In the genomic region with DNA sequence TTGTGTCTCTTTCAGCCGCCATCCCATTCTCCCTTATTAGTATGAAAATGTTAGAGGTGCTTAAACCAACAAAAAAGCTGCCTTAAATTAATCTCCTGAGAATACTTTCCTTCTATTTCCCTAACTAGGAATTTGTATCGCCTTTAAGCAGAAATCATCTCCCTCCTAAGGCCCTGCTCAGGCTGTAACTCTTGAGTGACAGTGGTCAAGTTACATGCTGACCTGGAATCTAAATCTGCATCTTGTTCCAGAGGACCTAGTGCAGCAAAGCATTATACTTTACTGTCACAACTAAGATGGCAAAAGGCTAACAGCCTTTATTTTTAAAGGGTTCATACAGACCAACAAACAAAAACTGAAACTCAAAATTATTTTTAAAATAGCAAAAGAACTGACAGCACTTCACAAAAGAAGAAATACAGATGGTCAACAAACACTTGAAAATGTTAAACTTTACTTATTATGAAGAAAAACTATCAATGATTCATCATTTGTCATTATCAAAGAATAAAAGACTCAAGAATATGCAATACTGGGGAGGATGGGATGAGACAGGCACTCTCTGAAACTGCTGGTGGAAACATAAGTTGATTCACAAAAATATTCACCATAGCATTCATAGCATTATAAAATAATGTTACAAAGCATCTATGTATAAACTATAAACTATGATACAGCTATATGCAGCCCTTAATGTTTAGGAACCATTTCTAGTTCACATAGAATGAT, we compare ENCODE assay signal across 10 cellular contexts. TPM values are rescaled to one million over a fixed set of nuclear protein-coding genes. Genes with fewer than 3 reads are reported as not detected.
DNase-seq lines count a peak whose midpoint lies in the region; ATAC-seq, FAIRE-seq and TF ChIP-seq lines count a peak whose summit lies in the region.
"Had no signal": no experiment of that assay in that cellular context is flagged by ENCODE, and none has a peak within 500 bp of the region (broad histone marks: within the 10 kb centered on the region; RNA-seq: fewer than 3 reads in every experiment).

No MANE protein-coding gene starts in this region.

- no peaks in the 10 kb centered on the region for H3K27me3 ChIP-seq in KMS-11 (ENCODE audit: insufficient read depth, low read depth)
- H3K27me3 ChIP-seq in endothelial cell of umbilical vein (ENCODE audit: control insufficient read depth in 2 of 2, insufficient read depth in 2 of 2, low read length in 2 of 2): no peaks in the 10 kb centered on the region
- H3K27me3 ChIP-seq in skeletal muscle satellite cell (ENCODE audit: control insufficient read depth, insufficient read depth, low read length): no peaks in the 10 kb centered on the region

- no peaks in the 10 kb centered on the region for H3K27me3 Mint-ChIP-seq in T-helper 2 cell treated with Interferon-gamma antibody and Interleukin-4, amounts not matched to agents 5 μg/mL and 100 μg/mL, for 36 hours (ENCODE audit: low read depth)

- intact Hi-C loops in endothelial cell of umbilical vein (cut with micrococcal nuclease): loop anchor here (1.0 to 10.0 kb wide), 5 partner anchors 8 to 465 kb away; a partner anchor contains a TSS

- ATAC-seq in HG03025 (IDR thresholded peaks at IDR 0.05; ENCODE audit: low FRiP score, unreplicated experiment): no peak

- peak overlapping the region; percentile 59; the same call in 1 of the 2 replicates for H3K9ac ChIP-seq in KMS-11
- H3K9ac ChIP-seq in endothelial cell of umbilical vein (replicated peaks; ENCODE audit: extremely low read depth, insufficient read depth, low read length): no peak overlapping the region
- no peak overlapping the region for H3K9ac ChIP-seq in skeletal muscle satellite cell (ENCODE audit: low read depth, low read length)

- H2AFZ ChIP-seq in KMS-11 (ENCODE audit: low read depth): peak overlapping the region; percentile 20
- no peak overlapping the region for H2AFZ ChIP-seq in endothelial cell of umbilical vein (ENCODE audit: low read depth, low read length)

- DNase-seq in T-helper 2 cell treated with Interferon-gamma antibody and Interleukin-4, amounts not matched to agents 5 μg/mL and 100 μg/mL, for 36 hours (ENCODE audit: low spot score): no peak
- DNase-seq in T-helper 2 cell (no peak), endothelial cell of umbilical vein (ENCODE audit: low read depth, low spot score) (no peak), NCI-H2107 treated with DMSO at 0.1 percent for 48 hours (lab: John Stamatoyannopoulos, UW; ENCODE audit: unreplicated experiment) (no peak)
- DNase-seq in effector CD8-positive, alpha-beta T cell (lab: John Stamatoyannopoulos, UW): no peak
- DNase-seq: NCI-H2107 had no signal

- peaks cover 56% of the 10 kb centered on the region for H3K9me3 Mint-ChIP-seq in T-helper 2 cell treated with Interferon-gamma antibody and Interleukin-4, amounts not matched to agents 5 μg/mL and 100 μg/mL, for 36 hours

- TF ChIP-seq POLR2A in endothelial cell of umbilical vein (IDR thresholded peaks at IDR 0.05; ENCODE audit: low read depth, low read length): no peak

- FAIRE-seq in endothelial cell of umbilical vein (lab: Jason Lieb, UNC): no peak
- FAIRE-seq: TTC549 had no signal

- TSS peak; percentile 13 for BruUV-seq in endothelial cell of umbilical vein (replicated peaks; lab: Mats Ljungman, UMichigan)

- H3K4me3 Mint-ChIP-seq in T-helper 2 cell treated with Interferon-gamma antibody and Interleukin-4, amounts not matched to agents 5 μg/mL and 100 μg/mL, for 36 hours: peak overlapping the region; percentile 37

- H3K9me1 ChIP-seq in endothelial cell of umbilical vein (replicated peaks; ENCODE audit: control insufficient read depth, extremely low read depth, insufficient read depth, low read length): no peaks in the 10 kb centered on the region

- H3K36me3 Mint-ChIP-seq in T-helper 2 cell treated with Interferon-gamma antibody and Interleukin-4, amounts not matched to agents 5 μg/mL and 100 μg/mL, for 36 hours (ENCODE audit: low read depth): peaks cover 87% of the 10 kb centered on the region

- no peaks in the 10 kb centered on the region for H4K20me1 ChIP-seq in KMS-11 (ENCODE audit: insufficient read depth)
- H4K20me1 ChIP-seq in endothelial cell of umbilical vein (replicated peaks; ENCODE audit: control insufficient read depth, extremely low read depth, insufficient read depth, low read length): no peaks in the 10 kb centered on the region

- no peak for TF ChIP-seq CTCF in KMS-11 (conservative IDR thresholded peaks at IDR 0.05; ENCODE audit: low read depth, low read length)
- no peak for TF ChIP-seq CTCF in endothelial cell of umbilical vein (IDR thresholded peaks at IDR 0.05; ENCODE audit: extremely low read depth in 1 of 2, insufficient read depth in 1 of 2, low read depth in 1 of 2, low read length in 2 of 2)

- H3K27ac Mint-ChIP-seq in T-helper 2 cell treated with Interferon-gamma antibody and Interleukin-4, amounts not matched to agents 5 μg/mL and 100 μg/mL, for 36 hours: peak overlapping the region; percentile 32

- H3K4me3 ChIP-seq in KMS-11 (IDR thresholded peaks at IDR 0.05; ENCODE audit: insufficient read depth, low read depth, low read length) (no peak overlapping the region), endothelial cell of umbilical vein (replicated peaks in 1 of 3; ENCODE audit: insufficient read depth in 1 of 3, low read depth in 1 of 3, low read length in 3 of 3) (peak overlapping the region in 1 of 3 experiments; percentile 23), skeletal muscle satellite cell (ENCODE audit: low read length) (no peak overlapping the region)

- dilution Hi-C loops in endothelial cell of umbilical vein (cut with MboI; ENCODE audit: extremely low pct_ligation_motif_present, low sequenced_read_pairs): no loop called here

- H3K36me3 ChIP-seq in KMS-11 (ENCODE audit: insufficient read depth): no peaks in the 10 kb centered on the region; the same call in 1 of the 2 replicates
- H3K36me3 ChIP-seq in endothelial cell of umbilical vein (ENCODE audit: control insufficient read depth in 2 of 2, extremely low read depth in 1 of 2, insufficient read depth in 2 of 2, low read length in 2 of 2): no peaks in the 10 kb centered on the region
- H3K36me3 ChIP-seq in skeletal muscle satellite cell (ENCODE audit: insufficient read depth, low read length): peaks cover 7% of the 10 kb centered on the region

- H3K9me3 ChIP-seq in endothelial cell of umbilical vein (replicated peaks; ENCODE audit: control insufficient read depth, insufficient read depth, low read length): no peaks in the 10 kb centered on the region
- H3K9me3 ChIP-seq in skeletal muscle satellite cell (replicated peaks; ENCODE audit: low read length): peaks cover 6% of the 10 kb centered on the region

- CTCF ChIA-PET in endothelial cell of umbilical vein (lab: Charles Lee): interaction anchor here (1.0 to 2.8 kb wide), 6 partner anchors 10 to 172 kb away, joined by 3 to 22 read pairs (median 14); a partner anchor contains a TSS

- peak overlapping the region; percentile 64 for H3K4me2 ChIP-seq in KMS-11
- peak overlapping the region; percentile 75 for H3K4me2 ChIP-seq in endothelial cell of umbilical vein (ENCODE audit: insufficient read depth, low read length)
- H3K4me2 ChIP-seq in skeletal muscle satellite cell (ENCODE audit: low read length): peak overlapping the region; percentile 25

- H3K79me2 ChIP-seq in KMS-11 (ENCODE audit: insufficient read depth, low read depth) (0 out of 2 replicates have a peak, but pooled peaks cover 16% of the 10 kb centered on the region), endothelial cell of umbilical vein (ENCODE audit: control insufficient read depth, insufficient read depth, low read length) (no peaks in the 10 kb centered on the region)

- POLR2A ChIA-PET in endothelial cell of umbilical vein (lab: Charles Lee): interaction anchor here (1.9 kb wide), 1 partner anchor 11 kb away, joined by 4 read pairs; a partner anchor contains a TSS

- H3K4me1 Mint-ChIP-seq in T-helper 2 cell treated with Interferon-gamma antibody and Interleukin-4, amounts not matched to agents 5 μg/mL and 100 μg/mL, for 36 hours (ENCODE audit: low read depth): peaks cover 27% of the 10 kb centered on the region

- H3K27ac ChIP-seq in KMS-11 (peak overlapping the region; percentile 88), endothelial cell of umbilical vein (ENCODE audit: insufficient read depth, low read depth, low read length) (peak overlapping the region; percentile 68)

- H3K4me1 ChIP-seq in KMS-11 (ENCODE audit: low read depth, poor library complexity, severe bottlenecking) (peaks cover 57% of the 10 kb centered on the region), endothelial cell of umbilical vein (ENCODE audit: control insufficient read depth, extremely low read depth, insufficient read depth, low read length) (peaks cover 33% of the 10 kb centered on the region), skeletal muscle satellite cell (ENCODE audit: control insufficient read depth, insufficient read depth, low read length) (peaks cover 21% of the 10 kb centered on the region)

RNA-seq across cellular contexts. Expression of a gene that starts 11.0 kb away (rescaled TPM):
- total RNA-seq in endothelial cell of umbilical vein: 26.8 and 30.8 TPM in 2 replicates
- 16.9 and 19.1 TPM in 2 replicates for polyA plus RNA-seq in endothelial cell of umbilical vein
- polyA plus RNA-seq in endothelial cell of umbilical vein (2011; cell fraction: cytosol; rRNA removed): 22.3 and 22.5 TPM in 2 replicates
- 18.3 and 20.0 TPM in 2 replicates for polyA plus RNA-seq in endothelial cell of umbilical vein (2011; cell fraction: nucleus; rRNA removed)
- polyA plus RNA-seq in endothelial cell of umbilical vein (2012): 17.0 and 19.4 TPM in 2 replicates
- polyA minus RNA-seq in endothelial cell of umbilical vein: 23.5 and 25.7 TPM in 2 replicates
- polyA minus RNA-seq in endothelial cell of umbilical vein (2011; cell fraction: cytosol; rRNA and poly(A)+ RNA removed): 22.8 TPM
- polyA minus RNA-seq in endothelial cell of umbilical vein (2011; cell fraction: nucleus; rRNA and poly(A)+ RNA removed): 16.6 and 21.7 TPM in 2 replicates
- total RNA-seq in skeletal muscle satellite cell (2012; rRNA removed): 32.8 and 35.7 TPM in 2 replicates

RNA-seq across cellular contexts. Expression of a gene that starts 11.7 kb away (rescaled TPM):
- total RNA-seq in endothelial cell of umbilical vein: 15.7 and 26.5 TPM in 2 replicates
- polyA plus RNA-seq in endothelial cell of umbilical vein: 17.9 and 21.9 TPM in 2 replicates
- polyA plus RNA-seq in endothelial cell of umbilical vein (2011; cell fraction: cytosol; rRNA removed): 12.0 and 12.3 TPM in 2 replicates
- 8.9 and 9.9 TPM in 2 replicates for polyA plus RNA-seq in endothelial cell of umbilical vein (2011; cell fraction: nucleus; rRNA removed)
- polyA plus RNA-seq in endothelial cell of umbilical vein (2012): 11.8 and 13.5 TPM in 2 replicates
- 21.5 and 29.8 TPM in 2 replicates for polyA minus RNA-seq in endothelial cell of umbilical vein
- not detected for polyA minus RNA-seq in endothelial cell of umbilical vein (2011; cell fraction: cytosol; rRNA and poly(A)+ RNA removed)
- polyA minus RNA-seq in endothelial cell of umbilical vein (2011; cell fraction: nucleus; rRNA and poly(A)+ RNA removed): 13.8 and 15.0 TPM in 2 replicates
- total RNA-seq in skeletal muscle satellite cell (2012; rRNA removed): 2.0 and 5.3 TPM in 2 replicates

RNA-seq across cellular contexts. Expression of a gene that starts 51.8 kb away (rescaled TPM):
- total RNA-seq in endothelial cell of umbilical vein: 7.0 and 9.8 TPM in 2 replicates
- 6.7 and 9.5 TPM in 2 replicates for polyA plus RNA-seq in endothelial cell of umbilical vein
- polyA plus RNA-seq in endothelial cell of umbilical vein (2011; cell fraction: cytosol; rRNA removed): 4.5 and 4.7 TPM in 2 replicates
- polyA plus RNA-seq in endothelial cell of umbilical vein (2011; cell fraction: nucleus; rRNA removed): 26.5 and 30.7 TPM in 2 replicates
- polyA plus RNA-seq in endothelial cell of umbilical vein (2012): 4.0 and 5.1 TPM in 2 replicates
- polyA minus RNA-seq in endothelial cell of umbilical vein: 10.9 and 12.0 TPM in 2 replicates
- 1.7 TPM for polyA minus RNA-seq in endothelial cell of umbilical vein (2011; cell fraction: cytosol; rRNA and poly(A)+ RNA removed)
- 10.6 and 12.8 TPM in 2 replicates for polyA minus RNA-seq in endothelial cell of umbilical vein (2011; cell fraction: nucleus; rRNA and poly(A)+ RNA removed)
- total RNA-seq in skeletal muscle satellite cell (2012; rRNA removed): 3.0 and 5.7 TPM in 2 replicates

Comparison
In these comparisons a context has a peak if more than half of its experiments do, and no peak if none do; other contexts are left out.
1. H3K4me2 ChIP-seq: peak in every context shown above with its lines; median percentile 75 in endothelial cell of umbilical vein; 64 in KMS-11; 25 in skeletal muscle satellite cell.